17 cellular contexts compared by ENCODE assay signal in the genomic region with DNA sequence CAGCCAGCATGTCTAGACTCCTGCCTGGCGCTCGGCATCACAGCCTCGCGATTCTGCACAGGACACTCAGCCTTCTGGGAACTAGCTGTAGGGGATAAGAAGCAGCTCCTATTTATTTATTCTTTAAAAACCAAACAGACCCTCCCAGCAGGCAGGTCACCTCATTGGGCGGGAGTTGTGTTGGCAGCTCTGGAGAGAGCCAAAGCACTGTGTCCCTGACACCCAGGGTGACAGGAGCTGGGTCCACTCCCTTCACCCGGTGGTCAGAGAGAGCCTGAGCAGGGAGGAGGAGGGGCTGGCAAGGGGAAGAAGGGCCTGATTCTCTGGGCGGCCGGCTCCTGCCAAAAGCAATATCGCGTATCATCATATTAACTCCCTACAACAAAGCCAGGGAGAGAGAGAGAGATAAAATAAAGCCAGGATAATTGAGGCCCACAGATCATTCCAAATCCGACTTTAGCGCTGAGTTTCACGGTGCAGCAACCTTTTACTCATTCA.
DNase-seq lines count a peak whose midpoint lies in the region; ATAC-seq and TF ChIP-seq lines count a peak whose summit lies in the region.
"Had no signal": no experiment of that assay in that cellular context is flagged by ENCODE, and none has a peak within 500 bp of the region (broad histone marks: within the 10 kb centered on the region; RNA-seq: fewer than 3 reads in every experiment).

No MANE protein-coding gene starts in this region.

- no peak overlapping the region for H2BK120ac ChIP-seq in trophoblast cell (ENCODE audit: insufficient read depth, low read length, poor library complexity)

- intact Hi-C loops in activated CD4-positive, alpha-beta T cell treated with anti-CD3 and anti-CD28 coated beads for 36 hours (cut with DNase I, micrococcal nuclease) = no loop called here
- intact Hi-C loops in transverse colon (cut with DNase I; ENCODE audit: low total_unique reads) = no loop called here

- H3K27me3 Mint-ChIP-seq in activated CD4-positive, alpha-beta T cell treated with anti-CD3 and anti-CD28 coated beads for 36 hours = peaks cover 4% of the 10 kb centered on the region

- H4K12ac ChIP-seq in trophoblast cell (ENCODE audit: low read depth, low read length) = no peak overlapping the region

- CTCF ChIA-PET in activated CD4-positive, alpha-beta T cell treated with anti-CD3 and anti-CD28 coated beads for 36 hours (lab: Charles Lee) = interaction anchor here (1.8 kb wide), 1 partner anchor 122 kb away, joined by 7 read pairs; no protein-coding TSS in a partner anchor

- H3F3A ChIP-seq in Loucy (ENCODE audit: low read depth) = no peaks in the 10 kb centered on the region

- peaks cover 14% of the 10 kb centered on the region for H3K4me1 ChIP-seq in Loucy (ENCODE audit: insufficient read depth, low read length, poor library complexity, severe bottlenecking)
- no peaks in the 10 kb centered on the region for H3K4me1 ChIP-seq in fibroblast of lung (ENCODE audit: control insufficient read depth, extremely low read depth, insufficient read depth, low read length)
- H3K4me1 ChIP-seq in trophoblast cell (ENCODE audit: control insufficient read depth in 1 of 2, insufficient read depth in 2 of 2, low read length in 2 of 2) = peaks cover 10 to 18% of the 10 kb centered on the region in 2 experiments
- no peaks in the 10 kb centered on the region for H3K4me1 ChIP-seq in transverse colon

- H2AFZ ChIP-seq in Loucy (ENCODE audit: low read length) = 0 out of 2 replicates have a peak overlapping the region, but pooled peaks have one; percentile 71
- no peak overlapping the region for H2AFZ ChIP-seq in fibroblast of lung (ENCODE audit: low read length)
- no peak overlapping the region for H2AFZ ChIP-seq in trophoblast cell (ENCODE audit: insufficient read depth, low read length, poor library complexity)

- H3K14ac ChIP-seq in trophoblast cell (ENCODE audit: low read length) = no peak overlapping the region

- no peak overlapping the region for H4K8ac ChIP-seq in trophoblast cell (ENCODE audit: low read depth, low read length)

- in situ Hi-C loops in transverse colon (cut with MboI; ENCODE audit: low pct_ligation_motif_present in 1 of 4, low pct_unique_long_range_greater_than_20kb in 1 of 4, low sequenced_read_pairs in 3 of 4) = no loop called here

- TF ChIP-seq CTCF in Loucy (conservative IDR thresholded peaks at IDR 0.05; ENCODE audit: low read length) (no peak), fibroblast of lung (conservative IDR thresholded peaks at IDR 0.05 in 1 of 2, IDR thresholded peaks at IDR 0.05 in 1 of 2; ENCODE audit: low read depth in 1 of 2, low read length in 2 of 2) (no peak), transverse colon (IDR thresholded peaks at IDR 0.05) (no peak)

- POLR2A ChIA-PET in activated CD4-positive, alpha-beta T cell treated with anti-CD3 and anti-CD28 coated beads for 36 hours (lab: Charles Lee) = no interaction called here

- H2AK5ac ChIP-seq in trophoblast cell (ENCODE audit: low read length) = no peak overlapping the region

- TF ChIP-seq POLR2A in transverse colon (IDR thresholded peaks at IDR 0.05) = no peak

- H3K4ac ChIP-seq in trophoblast cell (ENCODE audit: low read depth, low read length) = no peak overlapping the region

- H3K18ac ChIP-seq in trophoblast cell (ENCODE audit: low read length) = no peak overlapping the region

- no peak for TF ChIP-seq EP300 in transverse colon (IDR thresholded peaks at IDR 0.05; ENCODE audit: low read depth)

- H3K36me3 Mint-ChIP-seq in activated CD4-positive, alpha-beta T cell treated with anti-CD3 and anti-CD28 coated beads for 36 hours (ENCODE audit: low read depth) = no peaks in the 10 kb centered on the region
- H3K36me3 Mint-ChIP-seq: activated naive CD8-positive, alpha-beta T cell had no signal

- H3K4me2 ChIP-seq in Loucy (ENCODE audit: low read depth, low read length, poor library complexity, severe bottlenecking) = no peak overlapping the region
- no peak overlapping the region for H3K4me2 ChIP-seq in fibroblast of lung (ENCODE audit: extremely low read depth, insufficient read depth, low read length)
- H3K4me2 ChIP-seq in trophoblast cell (ENCODE audit: low read length) = no peak overlapping the region
- H3K4me2 ChIP-seq: smooth muscle cell had no signal

- H3K9ac ChIP-seq in Loucy (ENCODE audit: low read depth, low read length, poor library complexity, severe bottlenecking) (no peak overlapping the region), fibroblast of lung (ENCODE audit: insufficient read depth, low read length) (no peak overlapping the region), trophoblast cell (ENCODE audit: low read length) (no peak overlapping the region)

- no peak overlapping the region for H2BK12ac ChIP-seq in trophoblast cell (ENCODE audit: low read length)

- peak; percentile 53 for DNase-seq in NCI-H2227 (lab: John Stamatoyannopoulos, UW; ENCODE audit: unreplicated experiment)
- peak; percentile 7 to 34 for DNase-seq in fibroblast of lung (ENCODE audit: low read depth in 2 of 2)
- no peak for DNase-seq in trophoblast cell
- no peak for DNase-seq in activated CD4-positive, alpha-beta T cell treated with anti-CD3 and anti-CD28 coated beads for 36 hours
- DNase-seq in transverse colon = no peak
- DNase-seq in putamen (ENCODE audit: low spot score) = no peak
- no peak for DNase-seq in medulla oblongata (ENCODE audit: extremely low spot score)
- DNase-seq: activated T-cell treated with anti-CD3 and anti-CD28 coated beads, Interleukin-2, amount 50 U/mL, for 1 hour; AML-193; erythroblast; NCI-H2029 treated with DMSO at 0.1 percent for 48 hours; NCI-H82 had no signal

- no peak overlapping the region for H2BK5ac ChIP-seq in trophoblast cell (ENCODE audit: low read depth, low read length, poor library complexity)

- no peaks in the 10 kb centered on the region for H3K9me2 ChIP-seq in Loucy (replicated peaks; ENCODE audit: low read depth, low read length)

- no peaks in the 10 kb centered on the region for H3K27me3 ChIP-seq in Loucy (ENCODE audit: insufficient read depth, low read length, poor library complexity, severe bottlenecking)
- peaks cover 29% of the 10 kb centered on the region for H3K27me3 ChIP-seq in fibroblast of lung (ENCODE audit: control insufficient read depth, insufficient read depth, low read length)
- no peaks in the 10 kb centered on the region for H3K27me3 ChIP-seq in trophoblast cell (ENCODE audit: insufficient read depth, low read length)
- H3K27me3 ChIP-seq in transverse colon = peaks cover 15% of the 10 kb centered on the region

- ATAC-seq in activated CD4-positive, alpha-beta T cell treated with anti-CD3 and anti-CD28 coated beads for 36 hours = no peak

- no peak overlapping the region for H3K23ac ChIP-seq in trophoblast cell (ENCODE audit: low read length)

- WGBS in trophoblast cell (ENCODE audit: extremely low coverage, insufficient coverage, insufficient read length) = no CpG with 5 or more reads among the region's 13 CpGs
- WGBS in transverse colon (ENCODE audit: low coverage in 1 of 2), 2 donors = 58 to 61% methylated on average over 7 to 13 of the region's 13 CpGs

- H3K9me3 Mint-ChIP-seq in activated CD4-positive, alpha-beta T cell treated with anti-CD3 and anti-CD28 coated beads for 36 hours (ENCODE audit: low read depth) = no peaks in the 10 kb centered on the region

- no peak overlapping the region for H3K4me3 Mint-ChIP-seq in activated CD4-positive, alpha-beta T cell treated with anti-CD3 and anti-CD28 coated beads for 36 hours
- H3K4me3 Mint-ChIP-seq: activated naive CD8-positive, alpha-beta T cell had no signal

- H3K27ac Mint-ChIP-seq in activated CD4-positive, alpha-beta T cell treated with anti-CD3 and anti-CD28 coated beads for 36 hours = no peak overlapping the region
- H3K27ac Mint-ChIP-seq: activated naive CD8-positive, alpha-beta T cell had no signal

- H4K91ac ChIP-seq in trophoblast cell (ENCODE audit: low read depth, low read length) = peak overlapping the region; percentile 28

- no peaks in the 10 kb centered on the region for H3K79me2 ChIP-seq in Loucy (ENCODE audit: insufficient read depth, low read length)
- no peaks in the 10 kb centered on the region for H3K79me2 ChIP-seq in fibroblast of lung (ENCODE audit: control insufficient read depth, insufficient read depth, low read length)
- H3K79me2 ChIP-seq in trophoblast cell (ENCODE audit: control insufficient read depth, insufficient read depth, low read length, poor library complexity) = no peaks in the 10 kb centered on the region

- no peak overlapping the region for H3K4me3 ChIP-seq in Loucy (ENCODE audit: low read length, poor library complexity, severe bottlenecking)
- no peak overlapping the region for H3K4me3 ChIP-seq in fibroblast of lung (replicated peaks in 1 of 4; ENCODE audit: control extremely low read depth in 1 of 4, insufficient read depth in 1 of 4, low read depth in 3 of 4, low read length in 4 of 4)
- H3K4me3 ChIP-seq in trophoblast cell (ENCODE audit: low read depth, low read length) = no peak overlapping the region
- H3K4me3 ChIP-seq in transverse colon = no peak overlapping the region
- H3K4me3 ChIP-seq: smooth muscle cell, thoracic aorta had no signal

- H3K9me3 ChIP-seq in Loucy (ENCODE audit: insufficient read depth, low read depth, low read length) (no peaks in the 10 kb centered on the region), fibroblast of lung (ENCODE audit: control insufficient read depth, insufficient read depth, low read depth, low read length) (no peaks in the 10 kb centered on the region), trophoblast cell (ENCODE audit: insufficient read depth, low read depth, low read length) (peaks cover 1% of the 10 kb centered on the region), transverse colon (no peaks in the 10 kb centered on the region)
- H3K9me3 ChIP-seq: Caco-2, thoracic aorta had no signal

- H3K27ac ChIP-seq in fibroblast of lung (ENCODE audit: insufficient read depth, low read length) (no peak overlapping the region), trophoblast cell (ENCODE audit: low read depth, low read length) (no peak overlapping the region), transverse colon (no peak overlapping the region)
- H3K27ac ChIP-seq: thoracic aorta had no signal

- H4K20me1 ChIP-seq in Loucy (ENCODE audit: insufficient read depth, low read length, poor library complexity, severe bottlenecking) (no peaks in the 10 kb centered on the region), fibroblast of lung (ENCODE audit: control insufficient read depth, extremely low read depth, insufficient read depth, low read length) (no peaks in the 10 kb centered on the region)

- H3K36me3 ChIP-seq in Loucy (ENCODE audit: insufficient read depth, low read length) (no peaks in the 10 kb centered on the region), fibroblast of lung (ENCODE audit: control insufficient read depth, insufficient read depth, low read length) (no peaks in the 10 kb centered on the region), trophoblast cell (ENCODE audit: control insufficient read depth in 1 of 2, insufficient read depth in 2 of 2, low read length in 2 of 2) (no peaks in the 10 kb centered on the region), transverse colon (no peaks in the 10 kb centered on the region)
- H3K36me3 ChIP-seq: thoracic aorta had no signal

- H3K4me1 Mint-ChIP-seq in activated CD4-positive, alpha-beta T cell treated with anti-CD3 and anti-CD28 coated beads for 36 hours = no peaks in the 10 kb centered on the region

- peaks cover 3% of the 10 kb centered on the region for H3K79me1 ChIP-seq in trophoblast cell (ENCODE audit: low read length)

Comparison
In these comparisons a context has a peak if more than half of its experiments do, and no peak if none do; other contexts are left out.
1. DNase-seq: peak in NCI-H2227 (single experiment) and fibroblast of lung (2 of 2); none in trophoblast cell (0 of 2), activated CD4-positive, alpha-beta T cell treated with anti-CD3 and anti-CD28 coated beads for 36 hours (single experiment), transverse colon (single experiment), putamen (single experiment) and medulla oblongata (single experiment).